Comparison of ENCODE assay signal across 1 cellular context in the genomic region with DNA sequence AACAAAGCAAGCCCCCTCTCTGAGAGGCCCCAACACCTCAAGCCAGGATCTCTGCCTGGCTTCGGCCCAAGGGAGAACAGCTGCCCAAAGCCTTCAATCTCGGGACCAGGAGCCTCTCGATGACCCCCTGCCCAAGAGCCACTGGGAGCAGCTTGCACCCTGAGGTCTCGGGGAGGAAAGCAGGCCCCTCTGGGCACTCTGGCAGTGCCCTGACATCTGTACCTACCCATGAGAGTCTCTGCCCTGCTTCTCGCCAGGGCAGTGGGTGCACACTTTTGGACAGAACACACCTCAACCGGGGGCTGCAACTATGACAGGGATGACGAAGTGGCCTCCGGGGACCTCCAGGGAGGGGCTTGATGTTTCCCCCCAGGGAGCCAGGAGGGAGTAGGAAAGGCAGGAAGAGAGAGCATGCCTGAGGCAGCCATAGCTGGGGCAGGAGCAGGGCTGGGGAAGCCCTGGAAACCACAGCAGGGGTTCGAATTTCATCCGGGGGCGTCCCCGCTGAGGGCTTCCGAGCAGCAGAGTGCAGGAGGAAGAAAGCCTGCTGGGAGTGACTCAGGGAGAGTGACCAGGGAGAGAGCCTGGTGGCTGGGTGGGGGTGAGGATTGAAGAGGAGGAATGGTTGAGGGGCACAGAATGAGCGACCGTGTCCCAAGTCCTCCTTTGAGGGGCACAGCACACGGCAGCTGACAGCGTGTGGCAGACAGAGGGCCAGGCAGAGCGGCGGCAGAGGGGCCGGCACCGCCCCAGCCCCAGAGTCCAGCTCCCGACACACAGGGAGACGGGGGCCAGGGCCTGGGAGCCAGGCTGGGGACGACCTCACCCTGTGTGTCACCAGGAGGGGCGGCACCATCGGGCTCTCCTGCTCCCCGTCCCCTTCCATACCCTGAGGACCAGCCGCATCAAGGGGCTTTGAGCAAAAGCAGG.
TF ChIP-seq lines count a peak whose summit lies in the region.

No MANE protein-coding gene starts in this region.

TF ChIP-seq in H1, 55 proteins besides CTCF, POLR2A, EP300 and RAD21 (continued from another document):
- TF ChIP-seq, protein P1, sequence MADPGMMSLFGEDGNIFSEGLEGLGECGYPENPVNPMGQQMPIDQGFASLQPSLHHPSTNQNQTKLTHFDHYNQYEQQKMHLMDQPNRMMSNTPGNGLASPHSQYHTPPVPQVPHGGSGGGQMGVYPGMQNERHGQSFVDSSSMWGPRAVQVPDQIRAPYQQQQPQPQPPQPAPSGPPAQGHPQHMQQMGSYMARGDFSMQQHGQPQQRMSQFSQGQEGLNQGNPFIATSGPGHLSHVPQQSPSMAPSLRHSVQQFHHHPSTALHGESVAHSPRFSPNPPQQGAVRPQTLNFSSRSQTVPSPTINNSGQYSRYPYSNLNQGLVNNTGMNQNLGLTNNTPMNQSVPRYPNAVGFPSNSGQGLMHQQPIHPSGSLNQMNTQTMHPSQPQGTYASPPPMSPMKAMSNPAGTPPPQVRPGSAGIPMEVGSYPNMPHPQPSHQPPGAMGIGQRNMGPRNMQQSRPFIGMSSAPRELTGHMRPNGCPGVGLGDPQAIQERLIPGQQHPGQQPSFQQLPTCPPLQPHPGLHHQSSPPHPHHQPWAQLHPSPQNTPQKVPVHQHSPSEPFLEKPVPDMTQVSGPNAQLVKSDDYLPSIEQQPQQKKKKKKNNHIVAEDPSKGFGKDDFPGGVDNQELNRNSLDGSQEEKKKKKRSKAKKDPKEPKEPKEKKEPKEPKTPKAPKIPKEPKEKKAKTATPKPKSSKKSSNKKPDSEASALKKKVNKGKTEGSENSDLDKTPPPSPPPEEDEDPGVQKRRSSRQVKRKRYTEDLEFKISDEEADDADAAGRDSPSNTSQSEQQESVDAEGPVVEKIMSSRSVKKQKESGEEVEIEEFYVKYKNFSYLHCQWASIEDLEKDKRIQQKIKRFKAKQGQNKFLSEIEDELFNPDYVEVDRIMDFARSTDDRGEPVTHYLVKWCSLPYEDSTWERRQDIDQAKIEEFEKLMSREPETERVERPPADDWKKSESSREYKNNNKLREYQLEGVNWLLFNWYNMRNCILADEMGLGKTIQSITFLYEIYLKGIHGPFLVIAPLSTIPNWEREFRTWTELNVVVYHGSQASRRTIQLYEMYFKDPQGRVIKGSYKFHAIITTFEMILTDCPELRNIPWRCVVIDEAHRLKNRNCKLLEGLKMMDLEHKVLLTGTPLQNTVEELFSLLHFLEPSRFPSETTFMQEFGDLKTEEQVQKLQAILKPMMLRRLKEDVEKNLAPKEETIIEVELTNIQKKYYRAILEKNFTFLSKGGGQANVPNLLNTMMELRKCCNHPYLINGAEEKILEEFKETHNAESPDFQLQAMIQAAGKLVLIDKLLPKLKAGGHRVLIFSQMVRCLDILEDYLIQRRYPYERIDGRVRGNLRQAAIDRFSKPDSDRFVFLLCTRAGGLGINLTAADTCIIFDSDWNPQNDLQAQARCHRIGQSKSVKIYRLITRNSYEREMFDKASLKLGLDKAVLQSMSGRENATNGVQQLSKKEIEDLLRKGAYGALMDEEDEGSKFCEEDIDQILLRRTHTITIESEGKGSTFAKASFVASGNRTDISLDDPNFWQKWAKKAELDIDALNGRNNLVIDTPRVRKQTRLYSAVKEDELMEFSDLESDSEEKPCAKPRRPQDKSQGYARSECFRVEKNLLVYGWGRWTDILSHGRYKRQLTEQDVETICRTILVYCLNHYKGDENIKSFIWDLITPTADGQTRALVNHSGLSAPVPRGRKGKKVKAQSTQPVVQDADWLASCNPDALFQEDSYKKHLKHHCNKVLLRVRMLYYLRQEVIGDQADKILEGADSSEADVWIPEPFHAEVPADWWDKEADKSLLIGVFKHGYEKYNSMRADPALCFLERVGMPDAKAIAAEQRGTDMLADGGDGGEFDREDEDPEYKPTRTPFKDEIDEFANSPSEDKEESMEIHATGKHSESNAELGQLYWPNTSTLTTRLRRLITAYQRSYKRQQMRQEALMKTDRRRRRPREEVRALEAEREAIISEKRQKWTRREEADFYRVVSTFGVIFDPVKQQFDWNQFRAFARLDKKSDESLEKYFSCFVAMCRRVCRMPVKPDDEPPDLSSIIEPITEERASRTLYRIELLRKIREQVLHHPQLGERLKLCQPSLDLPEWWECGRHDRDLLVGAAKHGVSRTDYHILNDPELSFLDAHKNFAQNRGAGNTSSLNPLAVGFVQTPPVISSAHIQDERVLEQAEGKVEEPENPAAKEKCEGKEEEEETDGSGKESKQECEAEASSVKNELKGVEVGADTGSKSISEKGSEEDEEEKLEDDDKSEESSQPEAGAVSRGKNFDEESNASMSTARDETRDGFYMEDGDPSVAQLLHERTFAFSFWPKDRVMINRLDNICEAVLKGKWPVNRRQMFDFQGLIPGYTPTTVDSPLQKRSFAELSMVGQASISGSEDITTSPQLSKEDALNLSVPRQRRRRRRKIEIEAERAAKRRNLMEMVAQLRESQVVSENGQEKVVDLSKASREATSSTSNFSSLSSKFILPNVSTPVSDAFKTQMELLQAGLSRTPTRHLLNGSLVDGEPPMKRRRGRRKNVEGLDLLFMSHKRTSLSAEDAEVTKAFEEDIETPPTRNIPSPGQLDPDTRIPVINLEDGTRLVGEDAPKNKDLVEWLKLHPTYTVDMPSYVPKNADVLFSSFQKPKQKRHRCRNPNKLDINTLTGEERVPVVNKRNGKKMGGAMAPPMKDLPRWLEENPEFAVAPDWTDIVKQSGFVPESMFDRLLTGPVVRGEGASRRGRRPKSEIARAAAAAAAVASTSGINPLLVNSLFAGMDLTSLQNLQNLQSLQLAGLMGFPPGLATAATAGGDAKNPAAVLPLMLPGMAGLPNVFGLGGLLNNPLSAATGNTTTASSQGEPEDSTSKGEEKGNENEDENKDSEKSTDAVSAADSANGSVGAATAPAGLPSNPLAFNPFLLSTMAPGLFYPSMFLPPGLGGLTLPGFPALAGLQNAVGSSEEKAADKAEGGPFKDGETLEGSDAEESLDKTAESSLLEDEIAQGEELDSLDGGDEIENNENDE (IDR thresholded peaks at IDR 0.05; ENCODE audit: insufficient replicate concordance, low read length) = no peak
- TF ChIP-seq, protein P2, sequence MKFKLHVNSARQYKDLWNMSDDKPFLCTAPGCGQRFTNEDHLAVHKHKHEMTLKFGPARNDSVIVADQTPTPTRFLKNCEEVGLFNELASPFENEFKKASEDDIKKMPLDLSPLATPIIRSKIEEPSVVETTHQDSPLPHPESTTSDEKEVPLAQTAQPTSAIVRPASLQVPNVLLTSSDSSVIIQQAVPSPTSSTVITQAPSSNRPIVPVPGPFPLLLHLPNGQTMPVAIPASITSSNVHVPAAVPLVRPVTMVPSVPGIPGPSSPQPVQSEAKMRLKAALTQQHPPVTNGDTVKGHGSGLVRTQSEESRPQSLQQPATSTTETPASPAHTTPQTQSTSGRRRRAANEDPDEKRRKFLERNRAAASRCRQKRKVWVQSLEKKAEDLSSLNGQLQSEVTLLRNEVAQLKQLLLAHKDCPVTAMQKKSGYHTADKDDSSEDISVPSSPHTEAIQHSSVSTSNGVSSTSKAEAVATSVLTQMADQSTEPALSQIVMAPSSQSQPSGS (IDR thresholded peaks at IDR 0.05; ENCODE audit: low read length) = no peak
- TF ChIP-seq EZH2 (IDR thresholded peaks at IDR 0.05; ENCODE audit: low read depth, low read length, severe bottlenecking) (no peak), SIN3A (conservative IDR thresholded peaks at IDR 0.05 in 1 of 2, IDR thresholded peaks at IDR 0.05 in 1 of 2; ENCODE audit: low read depth in 1 of 2, low read length in 2 of 2) (no peak), EGR1 (IDR thresholded peaks at IDR 0.05; ENCODE audit: borderline replicate concordance, low read depth, low read length) (no peak; the same call in 1 of the 2 replicates)
